Comparison of ENCODE assay signal across 1 cellular context in genomic region chr19:38434549-38435051, GRCh38.
A peak's percentile ranks its signal among the peaks of the same experiment; 100 is the strongest.
TF ChIP-seq lines count a peak whose summit lies in the region.

No MANE protein-coding gene starts in this region.

TF ChIP-seq in HEK293, 187 proteins besides CTCF, POLR2A, EP300 and RAD21 (continued from another document and continues in another):
- TF ChIP-seq ZNF302 (tag by site-specific recombination; IDR thresholded peaks at IDR 0.05; ENCODE audit: low read depth) (no peak), ELK4 (IDR thresholded peaks at IDR 0.05; ENCODE audit: borderline replicate concordance, low read depth, low read length) (no peak), ZSCAN5A (tag by site-specific recombination; IDR thresholded peaks at IDR 0.05) (no peak), ZBTB44 (tag by site-specific recombination; IDR thresholded peaks at IDR 0.05) (no peak), ZBTB8A (tag by site-specific recombination; IDR thresholded peaks at IDR 0.05) (0 out of 2 replicates have a peak, but pooled peaks have one; percentile 14), ZNF140 (tag by site-specific recombination; IDR thresholded peaks at IDR 0.05) (no peak), PRDM6 (tag by site-specific recombination; IDR thresholded peaks at IDR 0.05) (no peak), ZNF704 (tag by site-specific recombination; IDR thresholded peaks at IDR 0.05) (no peak), KLF17 (tag by site-specific recombination; IDR thresholded peaks at IDR 0.05) (peak; percentile 90; the same call in 1 of the 2 replicates), ZNF777 (tag by site-specific recombination; IDR thresholded peaks at IDR 0.05; ENCODE audit: borderline replicate concordance) (no peak), ZNF548 (tag by site-specific recombination; IDR thresholded peaks at IDR 0.05) (no peak), ZNF155 (tag by site-specific recombination; IDR thresholded peaks at IDR 0.05) (no peak), ZNF701 (tag by site-specific recombination; IDR thresholded peaks at IDR 0.05) (no peak), ZNF138 (tag by site-specific recombination; IDR thresholded peaks at IDR 0.05; ENCODE audit: borderline replicate concordance) (no peak), SCRT2 (tag by site-specific recombination; IDR thresholded peaks at IDR 0.05) (peak; percentile 99), SP3 (tag by site-specific recombination; IDR thresholded peaks at IDR 0.05) (no peak), ZNF148 (tag by site-specific recombination; IDR thresholded peaks at IDR 0.05; ENCODE audit: borderline replicate concordance) (no peak), ZNF274 (IDR thresholded peaks at IDR 0.05; ENCODE audit: low read length) (no peak), ZNF274 (tag by site-specific recombination; IDR thresholded peaks at IDR 0.05; ENCODE audit: borderline replicate concordance) (no peak), SP2 (tag by site-specific recombination; IDR thresholded peaks at IDR 0.05) (no peak), ZNF529 (tag by site-specific recombination; IDR thresholded peaks at IDR 0.05; ENCODE audit: insufficient replicate concordance) (no peak), TCF7L2 (IDR thresholded peaks at IDR 0.05; ENCODE audit: borderline replicate concordance, low read depth, low read length) (no peak), ZNF354C (tag by site-specific recombination; IDR thresholded peaks at IDR 0.05; ENCODE audit: borderline replicate concordance, low read depth) (no peak), ZNF621 (tag by site-specific recombination; IDR thresholded peaks at IDR 0.05) (no peak), ZNF26 (tag by site-specific recombination; IDR thresholded peaks at IDR 0.05) (no peak), ZNF530 (tag by site-specific recombination; IDR thresholded peaks at IDR 0.05; ENCODE audit: low read depth) (no peak), ZNF664 (tag by site-specific recombination; IDR thresholded peaks at IDR 0.05) (no peak), ZNF48 (tag by site-specific recombination; IDR thresholded peaks at IDR 0.05) (no peak), ZNF24 (tag by site-specific recombination; IDR thresholded peaks at IDR 0.05) (no peak), ZNF558 (tag by site-specific recombination; IDR thresholded peaks at IDR 0.05) (no peak), HOXC10 (CRISPR knock-in tag; IDR thresholded peaks at IDR 0.05) (no peak), ZNF747 (tag by site-specific recombination; IDR thresholded peaks at IDR 0.05) (no peak), ZNF335 (tag by site-specific recombination; conservative IDR thresholded peaks at IDR 0.05) (peak; percentile 28), ZNF707 (tag by site-specific recombination; IDR thresholded peaks at IDR 0.05) (no peak), ZNF324 (tag by site-specific recombination; IDR thresholded peaks at IDR 0.05) (no peak), ZNF184 (tag by site-specific recombination; IDR thresholded peaks at IDR 0.05) (no peak), ZBTB1 (tag by site-specific recombination; IDR thresholded peaks at IDR 0.05) (no peak), REST (tag by site-specific recombination; IDR thresholded peaks at IDR 0.05) (no peak), ZNF146 (tag by site-specific recombination; IDR thresholded peaks at IDR 0.05) (no peak), ZNF670 (tag by site-specific recombination; IDR thresholded peaks at IDR 0.05; ENCODE audit: low read depth) (no peak), ZNF433 (tag by site-specific recombination; IDR thresholded peaks at IDR 0.05; ENCODE audit: low read depth) (no peak), GLI2 (tag by site-specific recombination; IDR thresholded peaks at IDR 0.05; ENCODE audit: borderline replicate concordance, low read depth) (no peak), ZNF280C (tag by site-specific recombination; IDR thresholded peaks at IDR 0.05) (no peak), ZNF362 (tag by site-specific recombination; IDR thresholded peaks at IDR 0.05) (no peak), ZNF37A (tag by site-specific recombination; IDR thresholded peaks at IDR 0.05) (no peak)
